ENCODE assay signal across 11 cellular contexts in the genomic region with DNA sequence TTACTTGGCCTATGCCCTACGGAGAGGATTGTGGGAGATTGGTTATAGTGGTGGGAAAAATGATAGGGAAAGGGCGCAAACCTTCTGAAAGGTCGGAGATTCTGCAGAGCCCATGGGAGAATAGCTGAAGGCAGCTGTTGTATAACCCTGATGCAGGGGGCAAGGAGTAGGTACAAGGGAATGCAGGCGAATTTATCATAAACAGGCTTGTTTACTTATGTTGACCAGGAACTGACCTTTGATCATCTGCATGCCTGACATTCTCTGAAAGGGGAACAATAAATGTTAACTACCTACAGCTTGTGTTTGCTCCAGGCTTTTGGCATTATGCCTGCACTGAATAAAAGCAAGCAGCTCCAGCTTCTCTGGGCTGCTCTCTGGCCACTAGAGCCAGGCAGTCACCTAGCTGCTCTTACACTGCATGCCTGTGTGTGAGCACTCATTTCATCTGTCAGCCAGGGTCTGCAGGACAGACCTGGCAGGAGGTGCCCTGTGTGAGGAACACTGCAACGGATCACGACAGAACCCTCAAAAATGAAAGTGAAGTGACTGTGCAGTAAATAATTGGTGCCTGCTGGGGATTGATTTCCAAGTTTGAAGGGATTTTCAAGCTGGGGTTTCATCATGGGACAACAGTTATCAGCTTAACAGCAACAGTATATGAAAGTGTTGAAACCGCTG. TPM values are rescaled to one million over a fixed set of nuclear protein-coding genes. Genes with fewer than 3 reads are reported as not detected.
DNase-seq lines count a peak whose midpoint lies in the region; ATAC-seq and TF ChIP-seq lines count a peak whose summit lies in the region.
"Had no signal": no experiment of that assay in that cellular context is flagged by ENCODE, and none has a peak within 500 bp of the region (broad histone marks: within the 10 kb centered on the region; RNA-seq: fewer than 3 reads in every experiment).

No MANE protein-coding gene starts in this region.

- peaks cover 9% of the 10 kb centered on the region for H3K4me1 ChIP-seq in colonic mucosa
- H3K4me1 ChIP-seq in neuronal stem cell (ENCODE audit: control insufficient read depth in 2 of 2, insufficient read depth in 1 of 2, low read depth in 1 of 2, low read length in 2 of 2): no peaks in the 10 kb centered on the region
- no peaks in the 10 kb centered on the region for H3K4me1 ChIP-seq in Karpas-422 (ENCODE audit: low read length)
- H3K4me1 ChIP-seq: SJCRH30 had no signal

- intact Hi-C loops in colonic mucosa (cut with DNase I): no loop called here

- peak; percentile 37 for DNase-seq in DMS153 (lab: John Stamatoyannopoulos, UW)
- DNase-seq in colonic mucosa: peak; percentile 81
- no peak for DNase-seq in neuronal stem cell (ENCODE audit: low spot score)
- DNase-seq in Karpas-422: no peak
- DNase-seq in NK-92 treated with Interleukin-12 subunit alpha and Interleukin-12 subunit beta, amount 100 ng/mL, for 24 hours (lab: John Stamatoyannopoulos, UW): no peak
- DNase-seq: NCI-H1048 had no signal

- H3K36me3 ChIP-seq in colonic mucosa (no peaks in the 10 kb centered on the region), neuronal stem cell (replicated peaks in 1 of 2; ENCODE audit: control insufficient read depth in 2 of 2, insufficient read depth in 2 of 2, low read length in 2 of 2) (no peaks in the 10 kb centered on the region), Karpas-422 (ENCODE audit: insufficient read depth, low read length) (no peaks in the 10 kb centered on the region)
- H3K36me3 ChIP-seq: SJCRH30 had no signal

- no peak for TF ChIP-seq CTCF in colonic mucosa (IDR thresholded peaks at IDR 0.05)

- H2AFZ ChIP-seq in neuronal stem cell (ENCODE audit: low read length): peak overlapping the region; percentile 48
- no peak overlapping the region for H2AFZ ChIP-seq in Karpas-422 (ENCODE audit: low read length)

- no peaks in the 10 kb centered on the region for H3K79me1 ChIP-seq in neuronal stem cell (ENCODE audit: low read depth, low read length)

- no peaks in the 10 kb centered on the region for H3K9me3 ChIP-seq in colonic mucosa
- H3K9me3 ChIP-seq in neuronal stem cell (replicated peaks in 1 of 2; ENCODE audit: control insufficient read depth in 2 of 2, insufficient read depth in 1 of 2, low read depth in 1 of 2, low read length in 2 of 2): no peaks in the 10 kb centered on the region
- no peaks in the 10 kb centered on the region for H3K9me3 ChIP-seq in Karpas-422 (ENCODE audit: low read length)
- H3K9me3 ChIP-seq: SJCRH30 had no signal

- H2BK12ac ChIP-seq in neuronal stem cell (ENCODE audit: low read length): no peak overlapping the region

- H2AK5ac ChIP-seq in neuronal stem cell (ENCODE audit: low read depth, low read length): no peak overlapping the region

- H3K27me3 ChIP-seq in colonic mucosa (no peaks in the 10 kb centered on the region), neuronal stem cell (ENCODE audit: control insufficient read depth in 3 of 3, insufficient read depth in 3 of 3, low read depth in 1 of 3, low read length in 3 of 3) (no peaks in the 10 kb centered on the region), Karpas-422 (ENCODE audit: low read length) (no peaks in the 10 kb centered on the region)
- H3K27me3 ChIP-seq: SJCRH30 had no signal

- no peak overlapping the region for H3K14ac ChIP-seq in neuronal stem cell (ENCODE audit: low read length)

- H4K20me1 ChIP-seq in Karpas-422 (ENCODE audit: insufficient read depth, low read depth, low read length): no peaks in the 10 kb centered on the region

- no peak overlapping the region for H4K91ac ChIP-seq in neuronal stem cell (ENCODE audit: low read depth, low read length, poor library complexity)

- H3K9me2 ChIP-seq in Karpas-422 (replicated peaks; ENCODE audit: insufficient read depth, low read length): no peaks in the 10 kb centered on the region

- WGBS in neuronal stem cell (ENCODE audit: extremely low coverage in 2 of 2, insufficient read length in 2 of 2, insufficient replicate concordance in 1 of 2), 2 donors: no CpG with 5 or more reads among the region's 7 CpGs

- no peak overlapping the region for H3K18ac ChIP-seq in neuronal stem cell (ENCODE audit: low read length)

- no peak for TF ChIP-seq RAD21 in Ishikawa (IDR thresholded peaks at IDR 0.05; ENCODE audit: low read depth)

- no peaks in the 10 kb centered on the region for H3K79me2 ChIP-seq in Karpas-422 (ENCODE audit: low read length)

- H3K23ac ChIP-seq in neuronal stem cell (ENCODE audit: low read depth, low read length, poor library complexity): no peak overlapping the region

- no peak overlapping the region for H2BK120ac ChIP-seq in neuronal stem cell (ENCODE audit: low read depth, low read length)

- no peak for TF ChIP-seq EP300 in Ishikawa (IDR thresholded peaks at IDR 0.05; ENCODE audit: borderline replicate concordance)

- no peak for ATAC-seq in activated CD4-positive, CD25-positive, alpha-beta regulatory T cell treated with anti-CD3 and anti-CD28 coated beads, Interleukin-2, amount 50 U/mL, for 24 hours
- ATAC-seq in HG03135 (IDR thresholded peaks at IDR 0.05; ENCODE audit: unreplicated experiment): no peak

- H3K4me3 ChIP-seq in colonic mucosa (no peak overlapping the region), neuronal stem cell (ENCODE audit: low read length in 2 of 2) (no peak overlapping the region), Karpas-422 (ENCODE audit: low read length) (no peak overlapping the region)
- H3K4me3 ChIP-seq: SJCRH30 had no signal

- H3K4me2 ChIP-seq in neuronal stem cell (ENCODE audit: insufficient read depth, low read length, poor library complexity, severe bottlenecking): no peak overlapping the region
- no peak overlapping the region for H3K4me2 ChIP-seq in Karpas-422 (ENCODE audit: low read depth, low read length, poor library complexity, severe bottlenecking)

- H3K27ac ChIP-seq in colonic mucosa (peak overlapping the region; percentile 93), neuronal stem cell (replicated peaks; ENCODE audit: low read length) (no peak overlapping the region), Karpas-422 (ENCODE audit: low read length) (no peak overlapping the region)
- H3K27ac ChIP-seq: SJCRH30 had no signal

- H3K4ac ChIP-seq in neuronal stem cell (ENCODE audit: low read length): no peak overlapping the region

- H2BK5ac ChIP-seq in neuronal stem cell (ENCODE audit: low read length): no peak overlapping the region

- H3K9ac ChIP-seq in colonic mucosa (ENCODE audit: low read depth in 2 of 2, low read length in 2 of 2): no peak overlapping the region
- no peak overlapping the region for H3K9ac ChIP-seq in neuronal stem cell (ENCODE audit: low read depth, low read length, poor library complexity)
- H3K9ac ChIP-seq in Karpas-422 (ENCODE audit: low read length): no peak overlapping the region

- H4K8ac ChIP-seq in neuronal stem cell (ENCODE audit: low read depth, low read length): no peak overlapping the region

- H2BK15ac ChIP-seq in neuronal stem cell (ENCODE audit: low read length): no peak overlapping the region

TF ChIP-seq in Ishikawa, 13 proteins besides CTCF, POLR2A, EP300 and RAD21:
- TF ChIP-seq, protein P1, sequence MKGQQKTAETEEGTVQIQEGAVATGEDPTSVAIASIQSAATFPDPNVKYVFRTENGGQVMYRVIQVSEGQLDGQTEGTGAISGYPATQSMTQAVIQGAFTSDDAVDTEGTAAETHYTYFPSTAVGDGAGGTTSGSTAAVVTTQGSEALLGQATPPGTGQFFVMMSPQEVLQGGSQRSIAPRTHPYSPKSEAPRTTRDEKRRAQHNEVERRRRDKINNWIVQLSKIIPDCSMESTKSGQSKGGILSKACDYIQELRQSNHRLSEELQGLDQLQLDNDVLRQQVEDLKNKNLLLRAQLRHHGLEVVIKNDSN (IDR thresholded peaks at IDR 0.05): no peak
- peak; percentile 31; the same call in 1 of the 2 replicates for TF ChIP-seq TEAD4 (IDR thresholded peaks at IDR 0.05)

RNA-seq across cellular contexts. Expression of gene ABCA13, which starts 31.1 kb away (rescaled TPM):
- total RNA-seq in colonic mucosa: 1 to 10 TPM; 1.7 to 2.5 TPM
- polyA plus RNA-seq in neuronal stem cell (2013, experiment 1 of 2): 0.07 TPM
- polyA plus RNA-seq in neuronal stem cell (2013, experiment 2 of 2): 0.07 TPM
- not detected in 2 replicates for total RNA-seq in Karpas-422 (2014; rRNA removed; shearing (Covaris generic); ENCODE audit: low replicate concordance)
- total RNA-seq: activated CD8-positive, alpha-beta memory T cell treated with anti-CD3 and anti-CD28 coated beads for 36 hours; SJCRH30 had no signal

RNA-seq across cellular contexts. Expression of gene UPP1, which starts 51.1 kb away (rescaled TPM):
- total RNA-seq in colonic mucosa: 10 to 100 TPM; 34.0 to 41.9 TPM
- 25.1 TPM for polyA plus RNA-seq in neuronal stem cell (2013, experiment 1 of 2)
- 23.8 TPM for polyA plus RNA-seq in neuronal stem cell (2013, experiment 2 of 2)
- 2.0 and 14.5 TPM in 2 replicates for total RNA-seq in Karpas-422 (2014; rRNA removed; shearing (Covaris generic); ENCODE audit: low replicate concordance)

Comparison
In these comparisons a context has a peak if more than half of its experiments do, and no peak if none do; other contexts are left out.
1. DNase-seq: peak in DMS153 (single experiment) and colonic mucosa (single experiment); none in neuronal stem cell (single experiment), Karpas-422 (single experiment) and NK-92 treated with Interleukin-12 subunit alpha and Interleukin-12 subunit beta, amount 100 ng/mL, for 24 hours (single experiment).